ENCODE assay signal across 13 cellular contexts in genomic region chr10:76779163-76779820, GRCh38.
DNase-seq lines count a peak whose midpoint lies in the region; ATAC-seq and TF ChIP-seq lines count a peak whose summit lies in the region.
"Had no signal": no experiment of that assay in that cellular context is flagged by ENCODE, and none has a peak within 500 bp of the region (broad histone marks: within the 10 kb centered on the region; RNA-seq: fewer than 3 reads in every experiment).

No MANE protein-coding gene starts in this region.

- H3K27me3 Mint-ChIP-seq in endodermal cell (ENCODE audit: insufficient read depth) = peaks cover 3% of the 10 kb centered on the region
- peaks cover 5% of the 10 kb centered on the region for H3K27me3 Mint-ChIP-seq in nephron progenitor cell (ENCODE audit: low read depth, poor library complexity)
- no peaks in the 10 kb centered on the region for H3K27me3 Mint-ChIP-seq in activated T-cell treated with anti-CD3 and anti-CD28 coated beads, Interleukin-2, amount 50 U/mL, for 24 hours
- H3K27me3 Mint-ChIP-seq: CD4-positive, CD25-positive, alpha-beta regulatory T cell had no signal

- H3K9me2 ChIP-seq in Loucy (replicated peaks; ENCODE audit: low read depth, low read length) = no peaks in the 10 kb centered on the region

- H3K27ac Mint-ChIP-seq in endodermal cell (peak overlapping the region; percentile 38), nephron progenitor cell (no peak overlapping the region)
- H3K27ac Mint-ChIP-seq in activated T-cell treated with anti-CD3 and anti-CD28 coated beads, Interleukin-2, amount 50 U/mL, for 24 hours = no peak overlapping the region

- H3K4me3 Mint-ChIP-seq in endodermal cell = no peak overlapping the region
- H3K4me3 Mint-ChIP-seq in nephron progenitor cell = peak overlapping the region; percentile 35
- H3K4me3 Mint-ChIP-seq in activated T-cell treated with anti-CD3 and anti-CD28 coated beads, Interleukin-2, amount 50 U/mL, for 24 hours = no peak overlapping the region
- H3K4me3 Mint-ChIP-seq: CD4-positive, CD25-positive, alpha-beta regulatory T cell had no signal

- H2AFZ ChIP-seq in Loucy (ENCODE audit: low read length) = no peak overlapping the region

- H4K20me1 ChIP-seq in Loucy (ENCODE audit: insufficient read depth, low read length, poor library complexity, severe bottlenecking) = no peaks in the 10 kb centered on the region

- no peaks in the 10 kb centered on the region for H3K27me3 ChIP-seq in Loucy (ENCODE audit: insufficient read depth, low read length, poor library complexity, severe bottlenecking)
- no peaks in the 10 kb centered on the region for H3K27me3 ChIP-seq in endodermal cell (ENCODE audit: control insufficient read depth, insufficient read depth, low read length, poor library complexity, severe bottlenecking)
- H3K27me3 ChIP-seq in uterus = no peaks in the 10 kb centered on the region

- no peaks in the 10 kb centered on the region for H3K79me2 ChIP-seq in Loucy (ENCODE audit: insufficient read depth, low read length)

- no peak overlapping the region for H3K4me2 ChIP-seq in Loucy (ENCODE audit: low read depth, low read length, poor library complexity, severe bottlenecking)

- peaks cover 31% of the 10 kb centered on the region for H3K4me1 ChIP-seq in Loucy (ENCODE audit: insufficient read depth, low read length, poor library complexity, severe bottlenecking)
- peaks cover 6% of the 10 kb centered on the region for H3K4me1 ChIP-seq in endodermal cell (ENCODE audit: control insufficient read depth, insufficient read depth, low read length)
- no peaks in the 10 kb centered on the region for H3K4me1 ChIP-seq in uterus

- H3K9me3 ChIP-seq in Loucy (ENCODE audit: insufficient read depth, low read depth, low read length) (peaks cover 14% of the 10 kb centered on the region), endodermal cell (ENCODE audit: control insufficient read depth, low read length) (peaks cover 24% of the 10 kb centered on the region), uterus (peaks cover 0 to 1% of the 10 kb centered on the region in 2 donors)

- H3K9me3 Mint-ChIP-seq in endodermal cell = peaks cover 13% of the 10 kb centered on the region
- H3K9me3 Mint-ChIP-seq in nephron progenitor cell = peaks cover 20% of the 10 kb centered on the region
- peaks cover 7% of the 10 kb centered on the region for H3K9me3 Mint-ChIP-seq in activated T-cell treated with anti-CD3 and anti-CD28 coated beads, Interleukin-2, amount 50 U/mL, for 24 hours

- no peak overlapping the region for H3K4me3 ChIP-seq in Loucy (ENCODE audit: low read length, poor library complexity, severe bottlenecking)
- peak overlapping the region; percentile 7 for H3K4me3 ChIP-seq in endodermal cell (ENCODE audit: low read length)
- H3K4me3 ChIP-seq in uterus = no peak overlapping the region
- H3K4me3 ChIP-seq: SK-N-MC had no signal

- intact Hi-C loops in uterus (cut with DNase I; ENCODE audit: low total_unique reads) = no loop called here

- TF ChIP-seq POLR2A in uterus (IDR thresholded peaks at IDR 0.05) = no peak

- H3K27ac ChIP-seq in endodermal cell (ENCODE audit: low read depth, low read length) (peak overlapping the region; percentile 97), uterus (peak overlapping the region in 1 of 2 donors; percentile 32)
- H3K27ac ChIP-seq: HL-60, SK-N-MC had no signal

- 13 to 17% methylated on average over 6 to 9 of the region's 9 CpGs for WGBS in endodermal cell (ENCODE audit: insufficient coverage in 1 of 2, insufficient read length in 1 of 2), 2 experiments

- DNase-seq in AG09319 (ENCODE audit: extremely low read depth, low read depth) (peak; percentile 23), endodermal cell (peak; percentile 70), nephron progenitor cell (no peak), uterus (no peak)
- no peak for DNase-seq in activated CD4-positive, CD25-positive, alpha-beta regulatory T cell treated with anti-CD3 and anti-CD28 coated beads, Interleukin-2, amount 50 U/mL, for 72 hours
- no peak for DNase-seq in activated T-cell treated with anti-CD3 and anti-CD28 coated beads, Interleukin-2, amount 50 U/mL, for 24 hours
- DNase-seq: activated CD8-positive, alpha-beta memory T cell treated with anti-CD3 and anti-CD28 coated beads for 24 hours; CD4-positive, CD25-positive, alpha-beta regulatory T cell; NCI-H226 had no signal

- peaks cover 28% of the 10 kb centered on the region for H3K4me1 Mint-ChIP-seq in endodermal cell
- peaks cover 17% of the 10 kb centered on the region for H3K4me1 Mint-ChIP-seq in nephron progenitor cell
- no peaks in the 10 kb centered on the region for H3K4me1 Mint-ChIP-seq in activated T-cell treated with anti-CD3 and anti-CD28 coated beads, Interleukin-2, amount 50 U/mL, for 24 hours (ENCODE audit: low read depth)
- H3K4me1 Mint-ChIP-seq: CD4-positive, CD25-positive, alpha-beta regulatory T cell had no signal

- H3K36me3 Mint-ChIP-seq in endodermal cell (ENCODE audit: low read depth) (peaks cover 2% of the 10 kb centered on the region), nephron progenitor cell (ENCODE audit: low read depth) (no peaks in the 10 kb centered on the region)
- no peaks in the 10 kb centered on the region for H3K36me3 Mint-ChIP-seq in activated T-cell treated with anti-CD3 and anti-CD28 coated beads, Interleukin-2, amount 50 U/mL, for 24 hours (ENCODE audit: low read depth)
- H3K36me3 Mint-ChIP-seq: CD4-positive, CD25-positive, alpha-beta regulatory T cell had no signal

- ATAC-seq in activated CD4-positive, CD25-positive, alpha-beta regulatory T cell treated with anti-CD3 and anti-CD28 coated beads, Interleukin-2, amount 50 U/mL, for 24 hours = no peak

- H3F3A ChIP-seq in Loucy (ENCODE audit: low read depth) = peaks cover 4% of the 10 kb centered on the region; the same call in 1 of the 2 replicates

- H3K36me3 ChIP-seq in Loucy (ENCODE audit: insufficient read depth, low read length) (no peaks in the 10 kb centered on the region), endodermal cell (ENCODE audit: control insufficient read depth, insufficient read depth, low read length) (no peaks in the 10 kb centered on the region), uterus (no peaks in the 10 kb centered on the region)

- TF ChIP-seq CTCF in AG09319 (IDR thresholded peaks at IDR 0.05; ENCODE audit: low read depth, low read length) (peak; percentile 31), Loucy (conservative IDR thresholded peaks at IDR 0.05; ENCODE audit: low read length) (peak; percentile 24; the same call in 1 of the 2 replicates), endodermal cell (conservative IDR thresholded peaks at IDR 0.05) (peak; percentile 55), nephron progenitor cell (IDR thresholded peaks at IDR 0.05) (no peak), uterus (IDR thresholded peaks at IDR 0.05) (peak in 1 of 4 experiments; percentile 16)

- H3K9ac ChIP-seq in Loucy (ENCODE audit: low read depth, low read length, poor library complexity, severe bottlenecking) (no peak overlapping the region), endodermal cell (ENCODE audit: extremely low read depth, low read length, poor library complexity, severe bottlenecking) (no peak overlapping the region)

Comparison
In these comparisons a context has a peak if more than half of its experiments do, and no peak if none do; other contexts are left out.
1. DNase-seq: peak in AG09319 (single experiment) and endodermal cell (single experiment); none in nephron progenitor cell (single experiment), activated CD4-positive, CD25-positive, alpha-beta regulatory T cell treated with anti-CD3 and anti-CD28 coated beads, Interleukin-2, amount 50 U/mL, for 72 hours (single experiment), uterus (0 of 2) and activated T-cell treated with anti-CD3 and anti-CD28 coated beads, Interleukin-2, amount 50 U/mL, for 24 hours (single experiment).